Comparison of ENCODE assay signal across 25 cellular contexts in the genomic region with DNA sequence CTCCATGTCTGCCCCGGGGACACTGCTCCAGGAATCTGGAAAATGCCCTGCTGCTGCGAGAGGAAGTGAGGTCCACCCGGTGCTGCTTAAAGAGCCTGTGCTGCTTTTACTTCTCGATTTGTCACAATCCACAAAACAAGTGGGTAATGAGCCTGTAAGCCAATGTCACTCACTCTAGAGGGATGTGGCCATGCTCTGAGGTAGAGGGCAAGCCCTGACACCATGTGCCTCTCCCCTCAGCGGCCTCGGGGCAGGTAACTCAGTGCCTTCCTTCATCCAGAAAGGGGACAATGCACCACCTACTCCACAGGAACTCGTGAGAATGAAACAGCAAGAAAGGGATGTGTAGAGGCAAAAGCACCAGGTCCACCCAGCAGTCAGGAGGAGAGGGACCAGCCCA.
"Had no signal": no experiment of that assay in that cellular context is flagged by ENCODE, and none has a peak within 500 bp of the region (broad histone marks: within the 10 kb centered on the region; RNA-seq: fewer than 3 reads in every experiment).

No MANE protein-coding gene starts in this region.

- H3K36me3 ChIP-seq: neural progenitor cell, pancreas, prostate gland, right lobe of liver, sigmoid colon, stomach, thoracic aorta, thyroid gland, tibial nerve, upper lobe of left lung, uterus had no signal

- DNase-seq: naive thymus-derived CD4-positive, alpha-beta T cell; natural killer cell; occipital lobe; pancreas; retina; right cardiac atrium; right lobe of liver; sigmoid colon; small intestine; stimulated activated CD4-positive, alpha-beta T cell treated with anti-CD3 and anti-CD28 coated beads, Interleukin-15, amount 100 ng/mL, for 24 hours; stimulated activated CD4-positive, alpha-beta T cell treated with anti-CD3 and anti-CD28 coated beads, Interleukin-2, amount 100 ng/mL, for 24 hours; stimulated activated CD4-positive, alpha-beta T cell treated with anti-CD3 and anti-CD28 coated beads, Interleukin-2, amount 100 ng/mL, for 48 hours; stimulated activated CD4-positive, alpha-beta T cell treated with anti-CD3 and anti-CD28 coated beads, Interleukin-4, amount 100 ng/mL, for 24 hours; stimulated activated naive B cell treated with anti-CD40 and anti-IgM and Interleukin-4, amounts not matched to agents 10 μg/mL and 1 μg/mL and 100 μg/mL, for 72 hours; stimulated activated naive CD4-positive, alpha-beta T cell treated with Interleukin-2 at 50 U/mL for 16 hours; stomach; thyroid gland; trophoblast cell; upper lobe of left lung; uterus had no signal

- H3K27ac ChIP-seq: neural progenitor cell, pancreas, prostate gland, right lobe of liver, sigmoid colon, stomach, thoracic aorta, thyroid gland, tibial nerve, upper lobe of left lung, uterus had no signal

- ATAC-seq: naive thymus-derived CD4-positive, alpha-beta T cell; natural killer cell; pancreas; right cardiac atrium; right lobe of liver; stimulated activated effector memory CD8-positive, alpha-beta T cell treated with anti-CD3 and anti-CD28 coated beads, Interleukin-12 subunit alpha, Interleukin-12 subunit beta, amount 100 ng/mL, for 72 hours; stimulated activated naive B cell treated with anti-CD40 and anti-IgM and Interleukin-4, amounts not matched to agents 10 μg/mL and 1 μg/mL and 100 μg/mL, for 72 hours had no signal

- H3K27me3 ChIP-seq: neural progenitor cell, pancreas, right lobe of liver, sigmoid colon, stomach, thyroid gland, tibial nerve, upper lobe of left lung, uterus had no signal

- H3K4me1 ChIP-seq: neural progenitor cell, pancreas, prostate gland, right lobe of liver, sigmoid colon, stomach, thyroid gland, tibial nerve, upper lobe of left lung, uterus had no signal

- H3K9me3 ChIP-seq: pancreas, prostate gland, right lobe of liver, thyroid gland, uterus had no signal

- FAIRE-seq: pancreas, small intestine had no signal

- H3K4me3 ChIP-seq: neural progenitor cell, pancreas, prostate gland, right lobe of liver, sigmoid colon, stomach, thoracic aorta, thyroid gland, tibial nerve, upper lobe of left lung, uterus had no signal
